In genomic region chr1:16979475-16980327, GRCh38 we compare ENCODE assay signal across 8 cellular contexts. TPM values are rescaled to one million over a fixed set of nuclear protein-coding genes. Genes with fewer than 3 reads are reported as not detected.
A peak's percentile ranks its signal among the peaks of the same experiment; 100 is the strongest.
DNase-seq lines count a peak whose midpoint lies in the region; ATAC-seq and TF ChIP-seq lines count a peak whose summit lies in the region.

No MANE protein-coding gene starts in this region.

- no peak for TF ChIP-seq CTCF in heart left ventricle (IDR thresholded peaks at IDR 0.05)

- ATAC-seq in T-cell (replicated peaks in 1 of 4) (no peak), heart left ventricle (peak in 2 of 4 donors; percentile 5 to 38), sciatic nerve (peak; percentile 30), HG02981 (IDR thresholded peaks at IDR 0.05; ENCODE audit: unreplicated experiment) (no peak)

- peak overlapping the region in 2 of 3 donors; percentile 24 to 78 for H3K4me3 Mint-ChIP-seq in T-cell

- H3K27ac Mint-ChIP-seq in T-cell: no peak overlapping the region

- H3K4me1 ChIP-seq in heart left ventricle: peaks cover 0 to 28% (median 17%) of the 10 kb centered on the region in 12 donors

- no peaks in the 10 kb centered on the region for H3K36me3 ChIP-seq in heart left ventricle

- H3K27me3 ChIP-seq in heart left ventricle: peaks cover 0 to 23% (median 0%) of the 10 kb centered on the region in 9 donors

- H3K4me1 Mint-ChIP-seq in T-cell: peaks cover 10 to 16% (median 11%) of the 10 kb centered on the region in 3 donors

- TF ChIP-seq POLR2A in heart left ventricle (IDR thresholded peaks at IDR 0.05): no peak

- DNase-seq in Daoy (ENCODE audit: low read depth) (peak; percentile 67), T-cell (no peak), heart left ventricle (peak in 2 of 5 donors; percentile 47 to 57), sciatic nerve (ENCODE audit: low spot score) (no peak), SIG-M5 treated with dmso at 0.1 percent for 504 hours (lab: John Stamatoyannopoulos, UW; ENCODE audit: unreplicated experiment) (no peak), NCI-H2081 treated with DMSO at 0.1 percent for 48 hours (lab: John Stamatoyannopoulos, UW) (no peak)
- DNase-seq in NK-92 treated with Interleukin-12 subunit alpha and Interleukin-12 subunit beta, amount 100 ng/mL, for 24 hours (lab: John Stamatoyannopoulos, UW): no peak

- no peaks in the 10 kb centered on the region for H3K9me3 Mint-ChIP-seq in T-cell

- H3K9me3 ChIP-seq in heart left ventricle: no peaks in the 10 kb centered on the region

- 16 to 17% (median 17%) methylated on average over 36 to 44 of the region's 44 CpGs for WGBS in heart left ventricle, 4 donors

- no peaks in the 10 kb centered on the region for H3K36me3 Mint-ChIP-seq in T-cell

- peak overlapping the region in 9 of 12 donors; percentile 13 to 77 (median 52) for H3K27ac ChIP-seq in heart left ventricle

- CTCF ChIA-PET in T-cell (lab: Charles Lee): no interaction called here

- peaks cover 19 to 24% of the 10 kb centered on the region in 2 donors for H3K27me3 Mint-ChIP-seq in T-cell

- POLR2A ChIA-PET in T-cell (lab: Charles Lee): no interaction called here

- intact Hi-C loops in heart left ventricle (cut with DNase I): loop anchor here in 1 of 10 donors (2.0 kb wide), 1 partner anchor 35 kb away; no protein-coding TSS in a partner anchor
- intact Hi-C loops in sciatic nerve (cut with DNase I): no loop called here

- H3K4me3 ChIP-seq in heart left ventricle: peak overlapping the region; percentile 2 to 65 (median 48)

RNA-seq across cellular contexts. Expression of gene MFAP2, which starts 0.7 kb away (rescaled TPM):
- 150 and 213 TPM in 2 replicates for total RNA-seq in Daoy (2014; rRNA removed; shearing (Covaris generic))
- total RNA-seq in T-cell (not detected), heart left ventricle (10 to 100 TPM in 2 of 9 donors, 1 to 10 TPM in 7; 1.2 to 13.0 (median 2.3) TPM), sciatic nerve (17.3 TPM)
- 1 to 10 TPM; 1.4 to 8.7 TPM for polyA plus RNA-seq in heart left ventricle

RNA-seq across cellular contexts. Expression of gene ATP13A2, which starts 32.0 kb away (rescaled TPM):
- 47.2 and 70.7 TPM in 2 replicates for total RNA-seq in Daoy (2014; rRNA removed; shearing (Covaris generic))
- total RNA-seq in T-cell (10 to 100 TPM; 39.4 to 65.5 (median 58.2) TPM), heart left ventricle (10 to 100 TPM in 8 of 9 donors, 1 to 10 TPM in 1; 7.3 to 37.2 (median 15.6) TPM), sciatic nerve (40.8 TPM)
- 10 to 100 TPM in 1 of 2 donors, 1 to 10 TPM in 1; 7.6 to 27.5 TPM for polyA plus RNA-seq in heart left ventricle

RNA-seq across cellular contexts. Expression of gene CROCC, which starts 58.0 kb away (rescaled TPM):
- 30.6 and 31.3 TPM in 2 replicates for total RNA-seq in Daoy (2014; rRNA removed; shearing (Covaris generic))
- total RNA-seq in T-cell (100 to 1,000 TPM in 1 of 5 donors, 10 to 100 TPM in 4; 59.3 to 104 (median 86.4) TPM), heart left ventricle (10 to 100 TPM in 3 of 9 donors, 1 to 10 TPM in 6; 3.9 to 12.5 (median 6.7) TPM), sciatic nerve (35.7 TPM)
- 10 to 100 TPM in 1 of 2 donors, 1 to 10 TPM in 1; 7.6 to 17.0 TPM for polyA plus RNA-seq in heart left ventricle
